ENCODE assay signal across 8 cellular contexts in the genomic region with DNA sequence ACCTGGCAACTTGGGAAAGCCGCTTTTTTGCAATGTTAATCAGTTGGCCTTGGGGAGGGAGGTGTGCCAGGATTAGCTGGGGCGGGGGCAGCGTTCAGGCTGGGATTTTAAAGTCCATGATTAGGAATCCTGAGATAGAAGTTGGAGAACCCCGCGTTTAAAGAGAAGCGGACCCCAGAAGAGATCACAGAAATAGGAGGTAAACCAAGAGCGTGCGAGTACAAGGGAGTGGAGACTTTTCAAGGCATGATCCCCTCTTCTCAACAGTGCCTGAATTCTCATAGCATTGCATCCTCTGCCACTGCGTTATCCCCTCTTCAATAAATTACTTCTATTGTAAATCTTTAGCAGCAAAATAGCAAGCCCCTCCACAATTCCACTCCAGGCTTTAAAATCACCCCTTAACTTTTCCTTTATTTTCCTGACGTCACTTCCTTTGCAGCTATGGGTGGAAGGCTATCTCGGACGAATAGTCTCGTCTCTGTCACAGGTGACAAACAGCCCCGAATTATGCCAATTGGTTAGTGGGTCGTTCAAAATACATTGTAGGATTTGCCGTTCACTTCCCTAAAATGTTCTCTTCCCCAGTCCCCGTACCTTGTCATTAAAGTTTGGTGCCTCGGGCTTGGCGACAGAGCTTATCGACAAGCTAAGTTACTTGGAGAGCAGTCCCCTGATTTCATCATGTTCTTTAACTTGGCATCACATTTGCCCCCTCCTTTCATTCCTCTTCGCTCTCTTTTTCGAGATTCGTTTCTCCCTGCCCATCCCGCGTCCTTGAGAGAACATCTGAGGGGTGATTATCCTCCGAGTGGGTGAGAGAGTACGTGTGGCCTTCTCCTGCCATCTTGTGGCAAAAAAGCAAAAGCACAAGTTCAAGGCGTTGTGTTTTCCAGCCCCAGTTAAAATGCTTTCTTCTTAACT. TPM values are rescaled to one million over a fixed set of nuclear protein-coding genes. Genes with fewer than 3 reads are reported as not detected.
DNase-seq lines count a peak whose midpoint lies in the region; ATAC-seq, FAIRE-seq and TF ChIP-seq lines count a peak whose summit lies in the region.

No MANE protein-coding gene starts in this region.

- H3K9ac ChIP-seq in SK-N-MC (ENCODE audit: insufficient read length), result peak overlapping the region; percentile 97

- 0% methylated on average over 28 of the region's 28 CpGs for WGBS in heart right ventricle, 2 donors
- 0% methylated on average over 28 of the region's 28 CpGs for WGBS in pancreas, 2 donors

- H3K9me3 ChIP-seq in SK-N-MC (ENCODE audit: low read depth, low read length), result no peaks in the 10 kb centered on the region
- no peaks in the 10 kb centered on the region for H3K9me3 ChIP-seq in heart right ventricle
- no peaks in the 10 kb centered on the region for H3K9me3 ChIP-seq in pancreas

- H3K4me3 ChIP-seq in GM12865 (ENCODE audit: low read depth, low read length), result peak overlapping the region; percentile 74
- H3K4me3 ChIP-seq in SK-N-MC, result peak overlapping the region; percentile 98
- peak overlapping the region; percentile 36 to 93 (median 64) for H3K4me3 ChIP-seq in heart right ventricle
- peak overlapping the region; percentile 32 to 64 (median 55) for H3K4me3 ChIP-seq in pancreas

- peak overlapping the region; percentile 98 for H3K27ac ChIP-seq in SK-N-MC
- H3K27ac ChIP-seq in heart right ventricle, result peak overlapping the region; percentile 33 to 92 (median 80)
- H3K27ac ChIP-seq in pancreas, result peak overlapping the region; percentile 15 to 83 (median 50)

- ATAC-seq in heart right ventricle (peak; percentile 74 to 88 (median 82)), pancreas (peak; percentile 62 to 79 (median 72)), GM18511 (IDR thresholded peaks at IDR 0.05; ENCODE audit: unreplicated experiment) (no peak), HG02973 (IDR thresholded peaks at IDR 0.05; ENCODE audit: unreplicated experiment) (no peak)

- FAIRE-seq in pancreas (lab: Jason Lieb, UNC), result no peak

- TF ChIP-seq CTCF in GM12865 (IDR thresholded peaks at IDR 0.05; ENCODE audit: insufficient read depth, low read depth, low read length, missing control alignments) (peak; percentile 71), heart right ventricle (IDR thresholded peaks at IDR 0.05) (peak; percentile 60 to 88 (median 76)), pancreas (IDR thresholded peaks at IDR 0.05) (peak; percentile 25 to 63 (median 52))

- DNase-seq in GM12865 (ENCODE audit: low read depth), result peak; percentile 88
- peak; percentile 96 for DNase-seq in NAMALWA (ENCODE audit: low spot score)
- DNase-seq in SK-N-MC (ENCODE audit: low read depth, low spot score), result no peak
- peak in 44 of 56 donors; percentile 6 to 77 (median 38) for DNase-seq in amygdala (lab: John Stamatoyannopoulos, UW)
- DNase-seq in heart right ventricle, result peak in 1 of 2 donors; percentile 59
- DNase-seq in pancreas, result peak in 3 of 6 donors; percentile 19 to 55 (median 53)

- peaks cover 0 to 45% (median 27%) of the 10 kb centered on the region in 9 donors for H3K4me1 ChIP-seq in heart right ventricle
- H3K4me1 ChIP-seq in pancreas, result peaks cover 0 to 13% (median 0%) of the 10 kb centered on the region in 3 donors

- intact Hi-C loops in heart right ventricle (cut with DNase I) (loop anchor here (1.0 to 10.0 kb wide), 23 partner anchors 22 to 770 kb away; a partner anchor contains a TSS), pancreas (cut with DNase I) (loop anchor here in 2 of 3 donors (10.0 kb wide), 1 partner anchor 710 kb away; no protein-coding TSS in a partner anchor)

- H3K36me3 ChIP-seq in SK-N-MC (ENCODE audit: insufficient read depth, low read length), result no peaks in the 10 kb centered on the region
- no peaks in the 10 kb centered on the region for H3K36me3 ChIP-seq in heart right ventricle
- H3K36me3 ChIP-seq in pancreas, result no peaks in the 10 kb centered on the region

- peaks cover 0 to 29% (median 28%) of the 10 kb centered on the region in 7 donors for H3K27me3 ChIP-seq in heart right ventricle
- peaks cover 0 to 5% (median 0%) of the 10 kb centered on the region in 4 donors for H3K27me3 ChIP-seq in pancreas

RNA-seq across cellular contexts. Expression of a gene that starts 17.1 kb away (rescaled TPM):
- not detected for total RNA-seq in heart right ventricle
- not detected for polyA plus RNA-seq in heart right ventricle
- total RNA-seq in pancreas, result not detected
- polyA plus RNA-seq in pancreas, result not detected

Comparison
In these comparisons a context has a peak if more than half of its experiments do, and no peak if none do; other contexts are left out.
1. ATAC-seq: peak in heart right ventricle (8 of 8) and pancreas (4 of 4); none in GM18511 (single experiment) and HG02973 (single experiment).
2. Peak in every context shown above with its lines, with median percentiles within 50 percentile points of each other: H3K4me3 ChIP-seq, CTCF ChIP-seq and H3K27ac ChIP-seq.